1 cellular context compared by ENCODE assay signal in genomic region chr3:136734382-136735070, GRCh38.
TF ChIP-seq lines count a peak whose summit lies in the region.

No MANE protein-coding gene starts in this region.

TF ChIP-seq in H1, 55 proteins besides CTCF, POLR2A, EP300 and RAD21 (continued from another document):
- TF ChIP-seq CHD7 (IDR thresholded peaks at IDR 0.05; ENCODE audit: insufficient replicate concordance, low read length) (no peak), TCF12 (IDR thresholded peaks at IDR 0.05; ENCODE audit: low read depth, low read length) (no peak), GABPA (IDR thresholded peaks at IDR 0.05; ENCODE audit: borderline replicate concordance, insufficient read depth, low read length) (no peak), TAF1 (IDR thresholded peaks at IDR 0.05; ENCODE audit: low read depth, low read length) (no peak), CHD2 (IDR thresholded peaks at IDR 0.05; ENCODE audit: low read length) (no peak), JUN (IDR thresholded peaks at IDR 0.05; ENCODE audit: low read depth, low read length) (no peak), RNF2 (IDR thresholded peaks at IDR 0.05; ENCODE audit: borderline replicate concordance, low read depth, low read length, missing control alignments, poor library complexity, severe bottlenecking) (no peak), BACH1 (IDR thresholded peaks at IDR 0.05; ENCODE audit: low read length) (no peak)
